In genomic region chr9:107711528-107711927, GRCh38 we compare ENCODE assay signal across 10 cellular contexts.
A peak's percentile ranks its signal among the peaks of the same experiment; 100 is the strongest.
DNase-seq lines count a peak whose midpoint lies in the region; ATAC-seq, FAIRE-seq and TF ChIP-seq lines count a peak whose summit lies in the region.
"Had no signal": no experiment of that assay in that cellular context is flagged by ENCODE, and none has a peak within 500 bp of the region (broad histone marks: within the 10 kb centered on the region; RNA-seq: fewer than 3 reads in every experiment).

No MANE protein-coding gene starts in this region.

- H3K4me3 ChIP-seq in pancreas: no peak overlapping the region

- no peak overlapping the region for H3K27ac ChIP-seq in pancreas

- peaks cover 7% of the 10 kb centered on the region for H3K9me3 Mint-ChIP-seq in activated CD4-positive, alpha-beta memory T cell treated with anti-CD3 and anti-CD28 coated beads, Interleukin-2, amount 10 ng/mL, durations not matched to agents 7 days and 5 days

- H3K4me1 ChIP-seq in pancreas: no peaks in the 10 kb centered on the region

- WGBS in pancreas, 2 donors: 36 to 45% methylated on average over 6 of the region's 6 CpGs

- H3K4me1 Mint-ChIP-seq in activated CD4-positive, alpha-beta memory T cell treated with anti-CD3 and anti-CD28 coated beads, Interleukin-2, amount 10 ng/mL, durations not matched to agents 7 days and 5 days: no peaks in the 10 kb centered on the region
- H3K4me1 Mint-ChIP-seq: T-helper 17 cell had no signal

- no peaks in the 10 kb centered on the region for H3K27me3 Mint-ChIP-seq in activated CD4-positive, alpha-beta memory T cell treated with anti-CD3 and anti-CD28 coated beads, Interleukin-2, amount 10 ng/mL, durations not matched to agents 7 days and 5 days
- H3K27me3 Mint-ChIP-seq: T-helper 17 cell had no signal

- intact Hi-C loops in pancreas (cut with DNase I): no loop called here

- no peak for TF ChIP-seq CTCF in pancreas (IDR thresholded peaks at IDR 0.05)

- ATAC-seq in pancreas: peak in 3 of 4 donors; percentile 28 to 38 (median 35)
- ATAC-seq in HG02840 (IDR thresholded peaks at IDR 0.05; ENCODE audit: low FRiP score, unreplicated experiment): no peak
- no peak for ATAC-seq in HG03139 (IDR thresholded peaks at IDR 0.05; ENCODE audit: unreplicated experiment)
- ATAC-seq: T-helper 17 cell had no signal

- no peaks in the 10 kb centered on the region for H3K9me3 ChIP-seq in pancreas

- no peaks in the 10 kb centered on the region for H3K27me3 ChIP-seq in pancreas

- H3K36me3 Mint-ChIP-seq in activated CD4-positive, alpha-beta memory T cell treated with anti-CD3 and anti-CD28 coated beads, Interleukin-2, amount 10 ng/mL, durations not matched to agents 7 days and 5 days (ENCODE audit: low read depth): no peaks in the 10 kb centered on the region
- H3K36me3 Mint-ChIP-seq: activated naive CD8-positive, alpha-beta T cell had no signal

- peak; percentile 96 for DNase-seq in ELR (ENCODE audit: low read depth)
- DNase-seq in NCI-H2196 treated with DMSO at 0.1 percent for 48 hours (lab: John Stamatoyannopoulos, UW; ENCODE audit: unreplicated experiment): peak; percentile 50
- DNase-seq in cerebellum (ENCODE audit: low spot score): peak; percentile 58
- DNase-seq in pancreas: peak in 2 of 6 donors; percentile 15 to 31
- DNase-seq in stimulated activated CD4-positive, alpha-beta T cell treated with anti-CD3 and anti-CD28 coated beads, Interleukin-1b, Interleukin-23, amount 100 ng/mL, for 48 hours: no peak
- DNase-seq in activated CD4-positive, alpha-beta memory T cell treated with anti-CD3 and anti-CD28 coated beads, Interleukin-2, amount 10 ng/mL, durations not matched to agents 7 days and 5 days: no peak
- DNase-seq: T-helper 17 cell had no signal

- H3K36me3 ChIP-seq in pancreas: no peaks in the 10 kb centered on the region

- no peak overlapping the region for H3K27ac Mint-ChIP-seq in activated CD4-positive, alpha-beta memory T cell treated with anti-CD3 and anti-CD28 coated beads, Interleukin-2, amount 10 ng/mL, durations not matched to agents 7 days and 5 days
- H3K27ac Mint-ChIP-seq: activated naive CD8-positive, alpha-beta T cell; T-helper 17 cell had no signal

- CTCF ChIA-PET in activated CD4-positive, alpha-beta memory T cell treated with anti-CD3 and anti-CD28 coated beads, Interleukin-2, amount 10 ng/mL, durations not matched to agents 7 days and 5 days (lab: Charles Lee): no interaction called here

- POLR2A ChIA-PET in activated CD4-positive, alpha-beta memory T cell treated with anti-CD3 and anti-CD28 coated beads, Interleukin-2, amount 10 ng/mL, durations not matched to agents 7 days and 5 days (lab: Charles Lee): no interaction called here

- no peak overlapping the region for H3K4me3 Mint-ChIP-seq in activated CD4-positive, alpha-beta memory T cell treated with anti-CD3 and anti-CD28 coated beads, Interleukin-2, amount 10 ng/mL, durations not matched to agents 7 days and 5 days
- H3K4me3 Mint-ChIP-seq: activated naive CD8-positive, alpha-beta T cell; T-helper 17 cell had no signal

- no peak for FAIRE-seq in pancreas (lab: Jason Lieb, UNC)

Comparison
In these comparisons a context has a peak if more than half of its experiments do, and no peak if none do; other contexts are left out.
1. DNase-seq: peak in ELR (single experiment), NCI-H2196 treated with DMSO at 0.1 percent for 48 hours (single experiment) and cerebellum (single experiment); none in stimulated activated CD4-positive, alpha-beta T cell treated with anti-CD3 and anti-CD28 coated beads, Interleukin-1b, Interleukin-23, amount 100 ng/mL, for 48 hours (single experiment) and activated CD4-positive, alpha-beta memory T cell treated with anti-CD3 and anti-CD28 coated beads, Interleukin-2, amount 10 ng/mL, durations not matched to agents 7 days and 5 days (single experiment).
2. ATAC-seq: peak in pancreas (3 of 4); none in HG02840 (single experiment) and HG03139 (single experiment).